8 cellular contexts compared by ENCODE assay signal in the genomic region with DNA sequence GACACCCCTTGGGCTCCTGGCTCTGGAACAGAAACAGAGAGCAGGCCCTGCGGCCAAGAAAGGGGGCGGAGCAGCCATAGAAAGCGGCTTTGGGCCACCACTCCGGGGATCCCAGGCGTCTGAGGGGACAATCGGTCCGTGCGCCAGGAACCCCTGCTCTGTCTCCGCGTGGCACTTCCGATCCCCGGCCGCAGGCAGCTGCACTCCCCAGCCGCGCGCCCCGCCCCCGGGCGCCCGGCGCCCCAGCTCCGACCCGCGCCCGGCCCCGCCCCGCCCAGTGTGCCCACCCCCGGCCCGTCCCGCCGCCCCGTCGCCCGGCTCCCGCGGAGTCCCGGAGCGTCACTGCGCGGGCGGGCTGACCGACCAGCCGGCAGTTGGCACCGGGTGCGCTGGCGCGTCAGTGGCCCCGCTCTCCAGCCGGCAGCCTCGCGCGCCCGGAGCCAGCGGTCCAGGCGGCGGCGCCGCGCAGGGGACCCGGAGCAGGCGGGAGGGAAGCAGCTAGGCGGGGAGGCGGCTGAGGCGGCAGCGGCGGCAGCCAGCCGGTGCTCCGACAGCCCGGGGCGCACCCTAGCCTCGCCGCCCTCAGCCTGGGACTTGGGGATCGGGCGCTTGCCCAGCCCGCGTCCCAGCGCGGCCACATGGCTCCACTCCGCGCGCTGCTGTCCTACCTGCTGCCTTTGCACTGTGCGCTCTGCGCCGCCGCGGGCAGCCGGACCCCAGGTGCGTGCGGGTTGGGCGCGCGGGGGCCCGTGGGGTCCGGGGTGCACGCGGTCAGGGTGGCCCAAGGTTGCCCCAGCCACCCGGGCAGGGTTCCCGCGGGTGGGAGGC. TPM values are rescaled to one million over a fixed set of nuclear protein-coding genes. Genes with fewer than 3 reads are reported as not detected.
DNase-seq lines count a peak whose midpoint lies in the region; ATAC-seq and TF ChIP-seq lines count a peak whose summit lies in the region.

A gene with protein sequence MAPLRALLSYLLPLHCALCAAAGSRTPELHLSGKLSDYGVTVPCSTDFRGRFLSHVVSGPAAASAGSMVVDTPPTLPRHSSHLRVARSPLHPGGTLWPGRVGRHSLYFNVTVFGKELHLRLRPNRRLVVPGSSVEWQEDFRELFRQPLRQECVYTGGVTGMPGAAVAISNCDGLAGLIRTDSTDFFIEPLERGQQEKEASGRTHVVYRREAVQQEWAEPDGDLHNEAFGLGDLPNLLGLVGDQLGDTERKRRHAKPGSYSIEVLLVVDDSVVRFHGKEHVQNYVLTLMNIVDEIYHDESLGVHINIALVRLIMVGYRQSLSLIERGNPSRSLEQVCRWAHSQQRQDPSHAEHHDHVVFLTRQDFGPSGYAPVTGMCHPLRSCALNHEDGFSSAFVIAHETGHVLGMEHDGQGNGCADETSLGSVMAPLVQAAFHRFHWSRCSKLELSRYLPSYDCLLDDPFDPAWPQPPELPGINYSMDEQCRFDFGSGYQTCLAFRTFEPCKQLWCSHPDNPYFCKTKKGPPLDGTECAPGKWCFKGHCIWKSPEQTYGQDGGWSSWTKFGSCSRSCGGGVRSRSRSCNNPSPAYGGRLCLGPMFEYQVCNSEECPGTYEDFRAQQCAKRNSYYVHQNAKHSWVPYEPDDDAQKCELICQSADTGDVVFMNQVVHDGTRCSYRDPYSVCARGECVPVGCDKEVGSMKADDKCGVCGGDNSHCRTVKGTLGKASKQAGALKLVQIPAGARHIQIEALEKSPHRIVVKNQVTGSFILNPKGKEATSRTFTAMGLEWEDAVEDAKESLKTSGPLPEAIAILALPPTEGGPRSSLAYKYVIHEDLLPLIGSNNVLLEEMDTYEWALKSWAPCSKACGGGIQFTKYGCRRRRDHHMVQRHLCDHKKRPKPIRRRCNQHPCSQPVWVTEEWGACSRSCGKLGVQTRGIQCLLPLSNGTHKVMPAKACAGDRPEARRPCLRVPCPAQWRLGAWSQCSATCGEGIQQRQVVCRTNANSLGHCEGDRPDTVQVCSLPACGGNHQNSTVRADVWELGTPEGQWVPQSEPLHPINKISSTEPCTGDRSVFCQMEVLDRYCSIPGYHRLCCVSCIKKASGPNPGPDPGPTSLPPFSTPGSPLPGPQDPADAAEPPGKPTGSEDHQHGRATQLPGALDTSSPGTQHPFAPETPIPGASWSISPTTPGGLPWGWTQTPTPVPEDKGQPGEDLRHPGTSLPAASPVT (plus strand): TSS at position 342 of the 828 bp plus-strand sequence. CDS start 297 bp downstream, at position 639.

- H3K4me3 Mint-ChIP-seq in CD8-positive, alpha-beta T cell = peak within 1 kb of the TSS; percentile 68
- H3K4me3 Mint-ChIP-seq in neural crest cell = peak within 1 kb of the TSS; percentile 72

- H3K9me3 ChIP-seq in CD8-positive, alpha-beta T cell (ENCODE audit: low read length) = no peaks in the 10 kb centered on the region
- H3K9me3 ChIP-seq in HUES6 (ENCODE audit: control insufficient read depth, insufficient read depth, low read depth, low read length) (peaks cover 12% of the 10 kb centered on the region), gastroesophageal sphincter (no peaks in the 10 kb centered on the region)

- H3K27me3 ChIP-seq in CD8-positive, alpha-beta T cell (ENCODE audit: insufficient read depth, low read length) = peaks cover 4% of the 10 kb centered on the region
- H3K27me3 ChIP-seq in HUES6 (ENCODE audit: control insufficient read depth, insufficient read depth, low read length) = peaks cover 31% of the 10 kb centered on the region
- H3K27me3 ChIP-seq in gastroesophageal sphincter = peaks cover 63% of the 10 kb centered on the region

- WGBS in gastroesophageal sphincter (ENCODE audit: low coverage in 1 of 2), 2 donors = 0% methylated on average over 2 of the region's 99 CpGs; no CpG with 5 or more reads in 1 of the 2 donors

- CTCF ChIA-PET in CD8-positive, alpha-beta T cell (lab: Charles Lee) = interaction anchor here (1.6 kb wide), 1 partner anchor 113 kb away, joined by 3 read pairs; no protein-coding TSS in a partner anchor

- TF ChIP-seq EP300 in gastroesophageal sphincter (IDR thresholded peaks at IDR 0.05) = no peak

- H3K4me3 ChIP-seq in CD8-positive, alpha-beta T cell (ENCODE audit: low read depth, low read length) = no peak within 1 kb of the TSS
- H3K4me3 ChIP-seq in HUES6 (ENCODE audit: low read depth, low read length) (peak within 1 kb of the TSS; percentile 51), gastroesophageal sphincter (peak within 1 kb of the TSS; percentile 1 to 50)

- no peak for TF ChIP-seq POLR2A in gastroesophageal sphincter (IDR thresholded peaks at IDR 0.05)

- H3K27me3 Mint-ChIP-seq in CD8-positive, alpha-beta T cell (ENCODE audit: low read depth) = peaks cover 38% of the 10 kb centered on the region
- peaks cover 57% of the 10 kb centered on the region for H3K27me3 Mint-ChIP-seq in neural crest cell (ENCODE audit: low read depth)

- POLR2A ChIA-PET in CD8-positive, alpha-beta T cell (lab: Charles Lee) = no interaction called here

- peak within 1 kb of the TSS; percentile 57 for H3K9ac ChIP-seq in HUES6 (ENCODE audit: low read length)

- peak; percentile 29 for ATAC-seq in CD8-positive, alpha-beta T cell
- peak; percentile 59 for ATAC-seq in gastroesophageal sphincter
- ATAC-seq in GM18517 (IDR thresholded peaks at IDR 0.05; ENCODE audit: unreplicated experiment) = no peak
- ATAC-seq in HG02763 (IDR thresholded peaks at IDR 0.05; ENCODE audit: unreplicated experiment) = no peak

- no peaks in the 10 kb centered on the region for H3K36me3 Mint-ChIP-seq in CD8-positive, alpha-beta T cell
- H3K36me3 Mint-ChIP-seq in neural crest cell (ENCODE audit: low read depth) = no peaks in the 10 kb centered on the region

- intact Hi-C loops in CD8-positive, alpha-beta T cell (cut with DNase I, micrococcal nuclease) = loop anchor here in 1 of 2 experiments (10.0 kb wide), 1 partner anchor 118 kb away; no protein-coding TSS in a partner anchor

- no peaks in the 10 kb centered on the region for H3K36me3 ChIP-seq in CD8-positive, alpha-beta T cell (ENCODE audit: insufficient read depth, low read length)
- H3K36me3 ChIP-seq in HUES6 (ENCODE audit: control insufficient read depth, insufficient read depth, low read length) = no peaks in the 10 kb centered on the region
- no peaks in the 10 kb centered on the region for H3K36me3 ChIP-seq in gastroesophageal sphincter

- no peak for TF ChIP-seq CTCF in CD8-positive, alpha-beta T cell (IDR thresholded peaks at IDR 0.05)
- no peak for TF ChIP-seq CTCF in gastroesophageal sphincter (IDR thresholded peaks at IDR 0.05)
- no peak for TF ChIP-seq CTCF in neural crest cell (conservative IDR thresholded peaks at IDR 0.05)

- H3K4me1 ChIP-seq in CD8-positive, alpha-beta T cell (ENCODE audit: insufficient read depth, low read length) = peaks cover 3% of the 10 kb centered on the region
- peaks cover 17% of the 10 kb centered on the region; the same call in 1 of the 2 replicates for H3K4me1 ChIP-seq in HUES6 (ENCODE audit: control insufficient read depth, insufficient read depth, low read length)
- peaks cover 0 to 24% (median 11%) of the 10 kb centered on the region in 3 donors for H3K4me1 ChIP-seq in gastroesophageal sphincter

- no peak within 1 kb of the TSS for H3K27ac Mint-ChIP-seq in CD8-positive, alpha-beta T cell
- no peak within 1 kb of the TSS for H3K27ac Mint-ChIP-seq in neural crest cell (ENCODE audit: unreplicated experiment)

- no peak within 1 kb of the TSS for H3K27ac ChIP-seq in CD8-positive, alpha-beta T cell (ENCODE audit: low read depth, low read length)
- H3K27ac ChIP-seq in HUES6 (ENCODE audit: low read depth, low read length) = no peak within 1 kb of the TSS
- H3K27ac ChIP-seq in gastroesophageal sphincter = peak within 1 kb of the TSS in 1 of 4 donors; percentile 29

- H3K9me3 Mint-ChIP-seq in CD8-positive, alpha-beta T cell = peaks cover 8% of the 10 kb centered on the region
- no peaks in the 10 kb centered on the region for H3K9me3 Mint-ChIP-seq in neural crest cell

- H3K4me1 Mint-ChIP-seq in CD8-positive, alpha-beta T cell (ENCODE audit: low read depth) = peaks cover 12% of the 10 kb centered on the region
- H3K4me1 Mint-ChIP-seq in neural crest cell = peaks cover 24% of the 10 kb centered on the region

- peak in 2 of 7 experiments; percentile 2 to 16 for DNase-seq in CD8-positive, alpha-beta T cell
- DNase-seq in activated T-cell treated with anti-CD3 and anti-CD28 coated beads, Interleukin-2, amount 50 U/mL, for 1 hour = peak; percentile 22
- DNase-seq in neural crest cell (ENCODE audit: low read depth, low spot score) = peak; percentile 24
- DNase-seq in HuH-7 (ENCODE audit: low spot score) = no peak

RNA-seq across cellular contexts. Expression of the gene that starts here (rescaled TPM):
- not detected for total RNA-seq in CD8-positive, alpha-beta T cell
- total RNA-seq in gastroesophageal sphincter = under 1 TPM in 2 of 4 donors, not detected in 2; 0.04 to 0.27 TPM
- total RNA-seq in neural crest cell = 0.19 and 0.30 TPM in 2 replicates

Comparison
In these comparisons a context has a peak if more than half of its experiments do, and no peak if none do; other contexts are left out.
1. Peak in ATAC-seq in CD8-positive, alpha-beta T cell; RNA of the gene not detected or under 1 TPM.
2. Peak in ATAC-seq and H3K4me3 ChIP-seq in gastroesophageal sphincter; RNA of the gene not detected or under 1 TPM.
3. Peak in DNase-seq in neural crest cell; RNA of the gene not detected or under 1 TPM.